Comparison of ENCODE assay signal across 10 cellular contexts in genomic region chr6:56841751-56842150, GRCh38.
DNase-seq lines count a peak whose midpoint lies in the region; TF ChIP-seq lines count a peak whose summit lies in the region.
"Had no signal": no experiment of that assay in that cellular context is flagged by ENCODE, and none has a peak within 500 bp of the region (broad histone marks: within the 10 kb centered on the region; RNA-seq: fewer than 3 reads in every experiment).

No MANE protein-coding gene starts in this region.

- H3K27me3 ChIP-seq in HUES6 (ENCODE audit: control insufficient read depth, insufficient read depth, low read length) (no peaks in the 10 kb centered on the region), colonic mucosa (peaks cover 20% of the 10 kb centered on the region), neuronal stem cell (ENCODE audit: control insufficient read depth in 3 of 3, insufficient read depth in 3 of 3, low read depth in 1 of 3, low read length in 3 of 3) (no peaks in the 10 kb centered on the region)

- H3K14ac ChIP-seq in neuronal stem cell (ENCODE audit: low read length), result no peak overlapping the region

- no peak overlapping the region for H3K27ac ChIP-seq in HUES6 (ENCODE audit: low read depth, low read length)
- H3K27ac ChIP-seq in colonic mucosa, result no peak overlapping the region
- H3K27ac ChIP-seq in neuronal stem cell (replicated peaks; ENCODE audit: low read length), result no peak overlapping the region

- no peaks in the 10 kb centered on the region for H3K9me3 ChIP-seq in HUES6 (ENCODE audit: control insufficient read depth, insufficient read depth, low read depth, low read length)
- H3K9me3 ChIP-seq in colonic mucosa, result no peaks in the 10 kb centered on the region
- no peaks in the 10 kb centered on the region for H3K9me3 ChIP-seq in neuronal stem cell (replicated peaks in 1 of 2; ENCODE audit: control insufficient read depth in 2 of 2, insufficient read depth in 1 of 2, low read depth in 1 of 2, low read length in 2 of 2)

- H3K4ac ChIP-seq in neuronal stem cell (ENCODE audit: low read length), result no peak overlapping the region

- H2BK12ac ChIP-seq in neuronal stem cell (ENCODE audit: low read length), result no peak overlapping the region

- H3K18ac ChIP-seq in neuronal stem cell (ENCODE audit: low read length), result no peak overlapping the region

- H3K4me1 ChIP-seq in HUES6 (ENCODE audit: control insufficient read depth, insufficient read depth, low read length) (peaks cover 44% of the 10 kb centered on the region), colonic mucosa (no peaks in the 10 kb centered on the region), neuronal stem cell (ENCODE audit: control insufficient read depth in 2 of 2, insufficient read depth in 1 of 2, low read depth in 1 of 2, low read length in 2 of 2) (peaks cover 6 to 19% of the 10 kb centered on the region in 2 donors)

- intact Hi-C loops in colonic mucosa (cut with DNase I), result no loop called here

- WGBS in neuronal stem cell (ENCODE audit: extremely low coverage in 2 of 2, insufficient read length in 2 of 2, insufficient replicate concordance in 1 of 2), 2 donors, result no CpG with 5 or more reads among the region's 1 CpG

- H3K23ac ChIP-seq in neuronal stem cell (ENCODE audit: low read depth, low read length, poor library complexity), result no peak overlapping the region

- H2BK5ac ChIP-seq in neuronal stem cell (ENCODE audit: low read length), result no peak overlapping the region

- H2AK5ac ChIP-seq in neuronal stem cell (ENCODE audit: low read depth, low read length), result no peak overlapping the region

- DNase-seq in AG04449 (ENCODE audit: low read depth, low spot score) (no peak), colonic mucosa (no peak), myocyte (ENCODE audit: low read depth) (peak; percentile 23), neuronal stem cell (ENCODE audit: low spot score) (no peak), OCI-M2 (lab: John Stamatoyannopoulos, UW; ENCODE audit: unreplicated experiment) (no peak), hypothalamus (lab: John Stamatoyannopoulos, UW) (no peak)
- no peak for DNase-seq in stimulated activated naive CD4-positive, alpha-beta T cell treated with Interleukin-2 at 50 U/mL for 16 hours (lab: John Stamatoyannopoulos, UW)
- DNase-seq: activated CD8-positive, alpha-beta T cell treated with anti-CD3 and anti-CD28 coated beads, Interleukin-2, amount 10 ng/mL, durations not matched to agents 7 days and 5 days; NCI-H146 had no signal

- TF ChIP-seq CTCF in AG04449 (IDR thresholded peaks at IDR 0.05; ENCODE audit: insufficient read depth, low read length, missing control alignments), result no peak
- TF ChIP-seq CTCF in colonic mucosa (IDR thresholded peaks at IDR 0.05), result no peak

- no peak overlapping the region for H2BK15ac ChIP-seq in neuronal stem cell (ENCODE audit: low read length)

- H3K9ac ChIP-seq in HUES6 (ENCODE audit: low read length) (no peak overlapping the region), colonic mucosa (ENCODE audit: low read depth in 2 of 2, low read length in 2 of 2) (no peak overlapping the region), neuronal stem cell (ENCODE audit: low read depth, low read length, poor library complexity) (no peak overlapping the region)

- no peak overlapping the region for H4K91ac ChIP-seq in neuronal stem cell (ENCODE audit: low read depth, low read length, poor library complexity)

- H3K4me2 ChIP-seq in neuronal stem cell (ENCODE audit: insufficient read depth, low read length, poor library complexity, severe bottlenecking), result no peak overlapping the region

- peaks cover 3% of the 10 kb centered on the region for H3K79me1 ChIP-seq in neuronal stem cell (ENCODE audit: low read depth, low read length)

- H4K8ac ChIP-seq in neuronal stem cell (ENCODE audit: low read depth, low read length), result no peak overlapping the region

- H2AFZ ChIP-seq in neuronal stem cell (ENCODE audit: low read length), result no peak overlapping the region

- H3K36me3 ChIP-seq in HUES6 (ENCODE audit: control insufficient read depth, insufficient read depth, low read length), result no peaks in the 10 kb centered on the region
- no peaks in the 10 kb centered on the region for H3K36me3 ChIP-seq in colonic mucosa
- H3K36me3 ChIP-seq in neuronal stem cell (replicated peaks in 1 of 2; ENCODE audit: control insufficient read depth in 2 of 2, insufficient read depth in 2 of 2, low read length in 2 of 2), result no peaks in the 10 kb centered on the region

- H3K4me3 ChIP-seq in AG04449 (ENCODE audit: low read depth, low read length) (peak overlapping the region; percentile 75), HUES6 (ENCODE audit: low read depth, low read length) (peak overlapping the region; percentile 92), colonic mucosa (peak overlapping the region; percentile 6), neuronal stem cell (ENCODE audit: low read length in 2 of 2) (peak overlapping the region in 1 of 2 donors; percentile 65)

- no peak overlapping the region for H2BK120ac ChIP-seq in neuronal stem cell (ENCODE audit: low read depth, low read length)

- CTCF ChIA-PET in AG04449 (lab: Yijun Ruan, JAX), result interaction anchor here (1.0 to 2.7 kb wide), 6 partner anchors 9 to 179 kb away, joined by 3 to 13 read pairs (median 4); no protein-coding TSS in a partner anchor

- POLR2A ChIA-PET in AG04449 (lab: Yijun Ruan, JAX), result no interaction called here
